In the genomic region with DNA sequence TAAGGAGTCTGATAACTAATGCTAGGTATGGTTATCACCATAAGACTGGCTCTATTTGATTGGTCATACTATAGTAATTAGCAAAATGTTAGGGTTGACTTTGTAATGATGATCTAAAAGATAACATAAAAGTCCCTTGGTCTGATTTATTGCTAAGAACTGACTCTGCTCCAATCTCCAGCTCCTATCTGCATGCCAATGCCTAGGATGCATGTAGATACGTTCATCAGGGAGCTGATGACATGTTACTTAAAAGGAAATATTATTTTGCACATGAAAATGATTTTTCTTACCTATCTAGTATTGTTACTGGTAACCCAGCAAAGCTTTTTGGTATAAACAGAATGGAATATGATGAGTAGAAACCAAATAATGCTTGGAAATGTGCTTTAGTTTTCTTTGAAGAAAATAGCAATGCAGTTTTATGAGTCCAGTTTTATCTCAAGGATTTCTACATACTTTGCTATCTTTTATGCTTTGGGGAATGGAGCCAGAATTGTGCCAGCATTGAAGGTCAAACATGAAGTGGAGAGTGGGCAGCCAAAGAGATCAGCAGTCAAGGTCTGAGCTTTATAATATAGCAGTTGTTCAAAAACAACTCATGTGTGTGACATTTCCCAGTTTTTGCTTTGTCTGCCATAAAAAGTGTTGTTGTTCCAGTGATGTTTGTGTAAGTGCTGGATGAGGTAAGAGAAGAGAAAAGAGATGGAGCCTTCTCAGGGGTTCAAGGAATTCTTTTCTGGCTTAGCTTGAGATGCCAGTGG, we compare ENCODE assay signal across 17 cellular contexts.
"Had no signal": no experiment of that assay in that cellular context is flagged by ENCODE, and none has a peak within 500 bp of the region (broad histone marks: within the 10 kb centered on the region; RNA-seq: fewer than 3 reads in every experiment).

No MANE protein-coding gene starts in this region.

- H3K27ac ChIP-seq: coronary artery, transverse colon, VCaP had no signal

- H3K36me3 ChIP-seq: transverse colon had no signal

- H3K4me1 ChIP-seq: transverse colon had no signal

- H3K4me3 ChIP-seq: coronary artery, transverse colon had no signal

- ATAC-seq: activated CD4-positive, alpha-beta T cell treated with anti-CD3 and anti-CD28 coated beads for 36 hours; activated T-cell treated with anti-CD3 and anti-CD28 coated beads, Interleukin-2, amount 50 U/mL, for 72 hours; left lobe of liver; stimulated activated effector memory CD8-positive, alpha-beta T cell treated with anti-CD3 and anti-CD28 coated beads, Interleukin-12 subunit alpha, Interleukin-12 subunit beta, amount 100 ng/mL, for 72 hours had no signal

- H3K9me3 ChIP-seq: transverse colon had no signal

- DNase-seq: activated CD4-positive, alpha-beta memory T cell treated with anti-CD3 and anti-CD28 coated beads, Interleukin-2, amount 10 ng/mL, durations not matched to agents 7 days and 5 days; activated CD4-positive, alpha-beta T cell treated with anti-CD3 and anti-CD28 coated beads for 36 hours; activated CD8-positive, alpha-beta memory T cell treated with anti-CD3 and anti-CD28 coated beads, Interleukin-2, amount 50 U/mL, for 4 hours; activated gamma-delta T cell treated with Interleukin-2 at 50 U/mL for 16 hours; activated T-cell treated with anti-CD3 and anti-CD28 coated beads, Interleukin-2, amount 50 U/mL, for 72 hours; central memory CD4-positive, alpha-beta T cell; effector CD4-positive, alpha-beta T cell; immature natural killer cell; mesendoderm; retina; small intestine; T-helper 1 cell; transverse colon had no signal

- H3K27me3 ChIP-seq: transverse colon had no signal
